Comparison of ENCODE assay signal across 10 cellular contexts in genomic region chr14:23364164-23364571, GRCh38. TPM values are rescaled to one million over a fixed set of nuclear protein-coding genes. Genes with fewer than 3 reads are reported as not detected.
DNase-seq lines count a peak whose midpoint lies in the region; TF ChIP-seq lines count a peak whose summit lies in the region.
"Had no signal": no experiment of that assay in that cellular context is flagged by ENCODE, and none has a peak within 500 bp of the region (broad histone marks: within the 10 kb centered on the region; RNA-seq: fewer than 3 reads in every experiment).

No MANE protein-coding gene starts in this region.

- H3K9me3 ChIP-seq in skeletal muscle tissue (ENCODE audit: control insufficient read depth in 3 of 3, low read length in 3 of 3), result no peaks in the 10 kb centered on the region
- H3K9me3 ChIP-seq: SJSA1 had no signal

- peaks cover 0 to 16% (median 5%) of the 10 kb centered on the region in 3 donors for H3K4me1 ChIP-seq in skeletal muscle tissue (ENCODE audit: control insufficient read depth in 3 of 3, insufficient read depth in 3 of 3, low read length in 3 of 3)
- H3K4me1 ChIP-seq: SJSA1 had no signal

- peak overlapping the region; percentile 93 for H3K4me3 Mint-ChIP-seq in chondrocyte (ENCODE audit: unreplicated experiment)
- H3K4me3 Mint-ChIP-seq in T-helper 2 cell treated with Interferon-gamma antibody and Interleukin-4, amounts not matched to agents 5 μg/mL and 100 μg/mL, for 36 hours, result no peak overlapping the region
- H3K4me3 Mint-ChIP-seq: dendritic cell treated with granulocyte-macrophage colony-stimulating factor and Interleukin-4, amounts not matched to agents 40 ng/mL and 50 ng/mL, for 4 days had no signal

- H3K4me3 ChIP-seq in H7 (ENCODE audit: insufficient read depth, low read depth, low read length) (peak overlapping the region; percentile 84), skeletal muscle tissue (ENCODE audit: low read length in 3 of 3) (peak overlapping the region; percentile 65 to 71 (median 70))
- H3K4me3 ChIP-seq: SJSA1 had no signal

- peak; percentile 67 for DNase-seq in H7
- no peak for DNase-seq in chondrocyte (ENCODE audit: low spot score)
- peak; percentile 70 for DNase-seq in inferior parietal cortex (ENCODE audit: extremely low spot score)
- no peak for DNase-seq in SHP77 treated with DMSO at 0.1 percent for 48 hours (lab: John Stamatoyannopoulos, UW)
- no peak for DNase-seq in activated T-cell treated with anti-CD3 and anti-CD28 coated beads, Interleukin-2, amount 50 U/mL, for 48 hours
- DNase-seq in T-helper 2 cell treated with Interferon-gamma antibody and Interleukin-4, amounts not matched to agents 5 μg/mL and 100 μg/mL, for 36 hours (ENCODE audit: low spot score), result no peak
- no peak for DNase-seq in RKO (ENCODE audit: low spot score)

- TF ChIP-seq CTCF in chondrocyte (IDR thresholded peaks at IDR 0.05), result no peak

- peak overlapping the region; percentile 97 for H3K27ac Mint-ChIP-seq in chondrocyte (ENCODE audit: unreplicated experiment)
- no peak overlapping the region for H3K27ac Mint-ChIP-seq in T-helper 2 cell treated with Interferon-gamma antibody and Interleukin-4, amounts not matched to agents 5 μg/mL and 100 μg/mL, for 36 hours
- H3K27ac Mint-ChIP-seq: dendritic cell treated with granulocyte-macrophage colony-stimulating factor and Interleukin-4, amounts not matched to agents 40 ng/mL and 50 ng/mL, for 4 days had no signal

- no peaks in the 10 kb centered on the region for H3K9me3 Mint-ChIP-seq in chondrocyte (ENCODE audit: low read depth)
- H3K9me3 Mint-ChIP-seq in T-helper 2 cell treated with Interferon-gamma antibody and Interleukin-4, amounts not matched to agents 5 μg/mL and 100 μg/mL, for 36 hours, result no peaks in the 10 kb centered on the region
- H3K9me3 Mint-ChIP-seq: dendritic cell treated with granulocyte-macrophage colony-stimulating factor and Interleukin-4, amounts not matched to agents 40 ng/mL and 50 ng/mL, for 4 days had no signal

- peaks cover 2% of the 10 kb centered on the region for H3K27me3 Mint-ChIP-seq in chondrocyte (ENCODE audit: low read depth)
- H3K27me3 Mint-ChIP-seq in T-helper 2 cell treated with Interferon-gamma antibody and Interleukin-4, amounts not matched to agents 5 μg/mL and 100 μg/mL, for 36 hours (ENCODE audit: low read depth), result peaks cover 46% of the 10 kb centered on the region

- peaks cover 28% of the 10 kb centered on the region for H3K4me1 Mint-ChIP-seq in chondrocyte (ENCODE audit: low read depth)
- H3K4me1 Mint-ChIP-seq in T-helper 2 cell treated with Interferon-gamma antibody and Interleukin-4, amounts not matched to agents 5 μg/mL and 100 μg/mL, for 36 hours (ENCODE audit: low read depth), result no peaks in the 10 kb centered on the region

- H3K36me3 ChIP-seq in H7 (replicated peaks; ENCODE audit: control insufficient read depth, insufficient read depth, low read length), result no peaks in the 10 kb centered on the region; the same call in 1 of the 2 replicates
- H3K36me3 ChIP-seq in skeletal muscle tissue (ENCODE audit: control insufficient read depth in 3 of 3, insufficient read depth in 3 of 3, low read length in 3 of 3), result no peaks in the 10 kb centered on the region
- H3K36me3 ChIP-seq: SJSA1 had no signal

- H3K27ac ChIP-seq in skeletal muscle tissue (ENCODE audit: low read depth, low read length), result peak overlapping the region; percentile 80
- H3K27ac ChIP-seq: SJSA1 had no signal

- H3K36me3 Mint-ChIP-seq in chondrocyte (ENCODE audit: low read depth), result peaks cover 8% of the 10 kb centered on the region
- no peaks in the 10 kb centered on the region for H3K36me3 Mint-ChIP-seq in T-helper 2 cell treated with Interferon-gamma antibody and Interleukin-4, amounts not matched to agents 5 μg/mL and 100 μg/mL, for 36 hours (ENCODE audit: low read depth)

- H3K27me3 ChIP-seq in H7 (ENCODE audit: control insufficient read depth, insufficient read depth, low read length), result peaks cover 9% of the 10 kb centered on the region
- peaks cover 7 to 25% (median 24%) of the 10 kb centered on the region in 3 donors for H3K27me3 ChIP-seq in skeletal muscle tissue (ENCODE audit: control insufficient read depth in 3 of 3, insufficient read depth in 3 of 3, low read length in 3 of 3)

- peak overlapping the region; percentile 65 to 83 (median 77) for H3K9ac ChIP-seq in skeletal muscle tissue (ENCODE audit: low read depth in 1 of 3, low read length in 3 of 3)

RNA-seq across cellular contexts. Expression of gene EFS, which starts 0.8 kb away (rescaled TPM):
- 23.1 and 24.0 TPM in 2 replicates for total RNA-seq in H7 (2014; rRNA removed; shearing (Covaris generic))
- 29.5 to 36.7 TPM (median 29.6 TPM) in 3 replicates for total RNA-seq in chondrocyte
- 17.2 TPM for total RNA-seq in skeletal muscle tissue
- total RNA-seq: SJSA1 had no signal

RNA-seq across cellular contexts. Expression of gene IL25, which starts 8.4 kb away (rescaled TPM):
- total RNA-seq in H7 (2014; rRNA removed; shearing (Covaris generic)), result 0.31 TPM in 1 of 2 replicates, not detected in the other
- total RNA-seq in chondrocyte (not detected in 3 replicates), skeletal muscle tissue (not detected)
- total RNA-seq: SJSA1 had no signal

RNA-seq across cellular contexts. Expression of gene SLC22A17, which starts 11.5 kb away (rescaled TPM):
- 32.9 and 37.2 TPM in 2 replicates for total RNA-seq in H7 (2014; rRNA removed; shearing (Covaris generic))
- total RNA-seq in chondrocyte (40.3 to 63.9 TPM (median 44.0 TPM) in 3 replicates), skeletal muscle tissue (12.5 TPM)

RNA-seq across cellular contexts. Expression of gene CMTM5, which starts 12.7 kb away (rescaled TPM):
- total RNA-seq in H7 (2014; rRNA removed; shearing (Covaris generic)), result 0.14 TPM in 1 of 2 replicates, not detected in the other
- not detected in 3 replicates for total RNA-seq in chondrocyte
- total RNA-seq in skeletal muscle tissue, result 2.1 TPM
- total RNA-seq: SJSA1 had no signal

RNA-seq across cellular contexts. Expression of gene PABPN1, which starts 42.9 kb away (rescaled TPM):
- total RNA-seq in H7 (2014; rRNA removed; shearing (Covaris generic)), result 143 and 174 TPM in 2 replicates
- 135 to 182 TPM (median 136 TPM) in 3 replicates for total RNA-seq in chondrocyte
- total RNA-seq in skeletal muscle tissue, result 40.7 TPM

Comparison
In these comparisons a context has a peak if more than half of its experiments do, and no peak if none do; other contexts are left out.
1. DNase-seq: peak in H7 (single experiment) and inferior parietal cortex (single experiment); none in chondrocyte (single experiment), SHP77 treated with DMSO at 0.1 percent for 48 hours (single experiment), activated T-cell treated with anti-CD3 and anti-CD28 coated beads, Interleukin-2, amount 50 U/mL, for 48 hours (0 of 2), T-helper 2 cell treated with Interferon-gamma antibody and Interleukin-4, amounts not matched to agents 5 μg/mL and 100 μg/mL, for 36 hours (single experiment) and RKO (single experiment).